ENCODE assay signal across 13 cellular contexts in genomic region chr1:204419064-204419403, GRCh38. TPM values are rescaled to one million over a fixed set of nuclear protein-coding genes. Genes with fewer than 3 reads are reported as not detected.
DNase-seq lines count a peak whose midpoint lies in the region; ATAC-seq and TF ChIP-seq lines count a peak whose summit lies in the region.
"Had no signal": no experiment of that assay in that cellular context is flagged by ENCODE, and none has a peak within 500 bp of the region (broad histone marks: within the 10 kb centered on the region; RNA-seq: fewer than 3 reads in every experiment).

No MANE protein-coding gene starts in this region.

- ATAC-seq in Panc1 (no peak), HG03469 (IDR thresholded peaks at IDR 0.05; ENCODE audit: unreplicated experiment) (no peak), GM21360 (IDR thresholded peaks at IDR 0.05; ENCODE audit: unreplicated experiment) (no peak)
- ATAC-seq: mucosa of descending colon had no signal

- intact Hi-C loops in Calu3 (cut with micrococcal nuclease; ENCODE audit: unreplicated experiment), result no loop called here
- intact Hi-C loops in Panc1 (cut with micrococcal nuclease; ENCODE audit: unreplicated experiment), result no loop called here
- intact Hi-C loops in sigmoid colon (cut with DNase I), result no loop called here

- H3K36me3 Mint-ChIP-seq in Calu3 (ENCODE audit: insufficient read depth, unreplicated experiment), result peaks cover 18% of the 10 kb centered on the region
- H3K36me3 Mint-ChIP-seq in CD8-positive, alpha-beta memory T cell, result peaks cover 3 to 17% (median 5%) of the 10 kb centered on the region in 3 donors

- H3K4me1 Mint-ChIP-seq in Calu3 (ENCODE audit: low read depth, unreplicated experiment), result peaks cover 53% of the 10 kb centered on the region
- H3K4me1 Mint-ChIP-seq in CD8-positive, alpha-beta memory T cell, result peaks cover 9 to 31% (median 18%) of the 10 kb centered on the region in 3 donors

- CTCF ChIA-PET in Calu3 (lab: Charles Lee) (interaction anchor here (0.7 kb wide), 2 partner anchors 890 to 916 kb away, joined by 4 to 12 read pairs; no protein-coding TSS in a partner anchor), Panc1 (lab: Charles Lee) (no interaction called here)
- CTCF ChIA-PET in CD8-positive, alpha-beta memory T cell (lab: Charles Lee), result interaction anchor here (1.8 kb wide), 1 partner anchor 12 kb away, joined by 8 read pairs; no protein-coding TSS in a partner anchor

- H3K9me3 ChIP-seq in Panc1 (ENCODE audit: control insufficient read depth, insufficient read depth, low read depth, low read length) (no peaks in the 10 kb centered on the region), sigmoid colon (no peaks in the 10 kb centered on the region)
- H3K9me3 ChIP-seq in CD8-positive, alpha-beta memory T cell (ENCODE audit: low read length), result no peaks in the 10 kb centered on the region
- H3K9me3 ChIP-seq: mucosa of descending colon, upper lobe of left lung had no signal

- BruUV-seq in Calu3 (replicated peaks; lab: Mats Ljungman, UMichigan), result no TSS peak
- BruUV-seq in Panc1 (replicated peaks; lab: Mats Ljungman, UMichigan), result no TSS peak

- peak overlapping the region; percentile 97 for H3K27ac Mint-ChIP-seq in Calu3 (ENCODE audit: unreplicated experiment)
- H3K27ac Mint-ChIP-seq in CD8-positive, alpha-beta memory T cell, result peak overlapping the region in 4 of 8 donors; percentile 4 to 81 (median 10)

- H3K27me3 ChIP-seq in Panc1 (ENCODE audit: control insufficient read depth, insufficient read depth, low read length) (no peaks in the 10 kb centered on the region), sigmoid colon (no peaks in the 10 kb centered on the region)
- no peaks in the 10 kb centered on the region for H3K27me3 ChIP-seq in CD8-positive, alpha-beta memory T cell (ENCODE audit: insufficient read depth, low read length, poor library complexity, severe bottlenecking)
- H3K27me3 ChIP-seq: upper lobe of left lung had no signal

- H3K27ac ChIP-seq in Panc1 (ENCODE audit: low read length), result peak overlapping the region; percentile 96
- peak overlapping the region in 3 of 4 donors; percentile 80 to 83 (median 83) for H3K27ac ChIP-seq in sigmoid colon
- H3K27ac ChIP-seq in CD8-positive, alpha-beta memory T cell (ENCODE audit: low read depth, low read length), result no peak overlapping the region

- TF ChIP-seq POLR2A in sigmoid colon (IDR thresholded peaks at IDR 0.05), result no peak

- no peaks in the 10 kb centered on the region for H3K9me3 Mint-ChIP-seq in Calu3 (ENCODE audit: low read depth, unreplicated experiment)
- no peaks in the 10 kb centered on the region for H3K9me3 Mint-ChIP-seq in CD8-positive, alpha-beta memory T cell

- DNase-seq in Calu3 (peak; percentile 23), Panc1 (ENCODE audit: low read depth, low spot score) (no peak), fibroblast of the aortic adventitia (ENCODE audit: low read depth) (peak; percentile 45), sigmoid colon (no peak), putamen (ENCODE audit: low spot score) (no peak)
- no peak for DNase-seq in CD8-positive, alpha-beta memory T cell
- DNase-seq: activated CD4-positive, alpha-beta T cell treated with anti-CD3 and anti-CD28 coated beads, Interleukin-2, amount 50 U/mL, for 48 hours; mucosa of descending colon; SHP77 treated with DMSO at 0.1 percent for 48 hours; stimulated activated CD4-positive, alpha-beta T cell treated with anti-CD3 and anti-CD28 coated beads, Interleukin-4, amount 100 ng/mL, for 4 hours; upper lobe of left lung had no signal

- no peaks in the 10 kb centered on the region for H3K27me3 Mint-ChIP-seq in Calu3 (ENCODE audit: unreplicated experiment)
- H3K27me3 Mint-ChIP-seq in CD8-positive, alpha-beta memory T cell, result no peaks in the 10 kb centered on the region

- in situ Hi-C loops in Panc1 (cut with HindIII; ENCODE audit: low pct_unique_long_range_greater_than_20kb, low sequenced_read_pairs), result no loop called here

- POLR2A ChIA-PET in Panc1 (lab: Charles Lee), result no interaction called here
- POLR2A ChIA-PET in CD8-positive, alpha-beta memory T cell (lab: Charles Lee), result interaction anchor here (0.7 kb wide), 1 partner anchor 36 kb away, joined by 3 read pairs; no protein-coding TSS in a partner anchor

- H3K4me3 ChIP-seq in Panc1 (ENCODE audit: low read depth in 2 of 2, low read length in 2 of 2) (no peak overlapping the region), fibroblast of the aortic adventitia (ENCODE audit: low read depth, low read length) (no peak overlapping the region), sigmoid colon (no peak overlapping the region)
- H3K4me3 ChIP-seq in CD8-positive, alpha-beta memory T cell (ENCODE audit: low read length), result no peak overlapping the region
- H3K4me3 ChIP-seq: mucosa of descending colon, upper lobe of left lung had no signal

- peak overlapping the region; percentile 6 for H3K4me3 Mint-ChIP-seq in Calu3 (ENCODE audit: low read depth, unreplicated experiment)
- H3K4me3 Mint-ChIP-seq in CD8-positive, alpha-beta memory T cell, result peak overlapping the region in 1 of 7 donors; percentile 4

- no peak for TF ChIP-seq EP300 in sigmoid colon (IDR thresholded peaks at IDR 0.05)

- peaks cover 43% of the 10 kb centered on the region for H3K4me1 ChIP-seq in Panc1 (ENCODE audit: control insufficient read depth, insufficient read depth, low read length)
- peaks cover 0 to 43% (median 37%) of the 10 kb centered on the region in 4 donors for H3K4me1 ChIP-seq in sigmoid colon
- H3K4me1 ChIP-seq in CD8-positive, alpha-beta memory T cell (ENCODE audit: insufficient read depth, low read length), result no peaks in the 10 kb centered on the region

- no peak for TF ChIP-seq CTCF in Calu3 (IDR thresholded peaks at IDR 0.05; ENCODE audit: unreplicated experiment)
- no peak for TF ChIP-seq CTCF in Panc1 (IDR thresholded peaks at IDR 0.05)
- TF ChIP-seq CTCF in fibroblast of the aortic adventitia (IDR thresholded peaks at IDR 0.05; ENCODE audit: insufficient read depth, low read length), result no peak
- TF ChIP-seq CTCF in sigmoid colon (IDR thresholded peaks at IDR 0.05), result no peak

- H3K36me3 ChIP-seq in Panc1 (ENCODE audit: control insufficient read depth, insufficient read depth, low read length), result no peaks in the 10 kb centered on the region
- H3K36me3 ChIP-seq in sigmoid colon, result peaks cover 0 to 28% (median 2%) of the 10 kb centered on the region in 4 donors
- no peaks in the 10 kb centered on the region for H3K36me3 ChIP-seq in CD8-positive, alpha-beta memory T cell (ENCODE audit: insufficient read depth, low read length)

RNA-seq across cellular contexts. Expression of gene PPP1R15B, which starts 7.4 kb away (rescaled TPM):
- total RNA-seq in Calu3 (2022) (65.2 and 68.8 TPM in 2 replicates), Panc1 (2021; ENCODE audit: unreplicated experiment) (51.1 TPM), fibroblast of the aortic adventitia (ENCODE audit: low replicate concordance) (20.0 and 30.3 TPM in 2 replicates), sigmoid colon (10 to 100 TPM; 40.0 to 44.7 (median 42.9) TPM)
- polyA plus RNA-seq in Panc1 (2012; ENCODE audit: insufficient read length), result 14.8 TPM
- 10 to 100 TPM in 1 of 3 donors, 1 to 10 TPM in 2; 9.0 to 31.3 (median 9.5) TPM for polyA plus RNA-seq in sigmoid colon
- 10 to 100 TPM; 80.4 to 82.7 TPM for total RNA-seq in CD8-positive, alpha-beta memory T cell
- polyA plus RNA-seq in CD8-positive, alpha-beta memory T cell, result 22.3 TPM

RNA-seq across cellular contexts. Expression of gene PLEKHA6, which starts 59.3 kb away (rescaled TPM):
- total RNA-seq in Calu3 (2022) (94.9 and 101 TPM in 2 replicates), Panc1 (2021; ENCODE audit: unreplicated experiment) (5.5 TPM), fibroblast of the aortic adventitia (ENCODE audit: low replicate concordance) (3.6 and 5.1 TPM in 2 replicates), sigmoid colon (10 to 100 TPM in 1 of 4 donors, 1 to 10 TPM in 3; 5.6 to 15.0 (median 8.5) TPM)
- 0.53 TPM for polyA plus RNA-seq in Panc1 (2012; ENCODE audit: insufficient read length)
- 10 to 100 TPM; 22.2 to 58.7 (median 40.5) TPM for polyA plus RNA-seq in sigmoid colon
- under 1 TPM; 0.09 to 0.13 TPM for total RNA-seq in CD8-positive, alpha-beta memory T cell
- polyA plus RNA-seq in CD8-positive, alpha-beta memory T cell, result not detected

Comparison
In these comparisons a context has a peak if more than half of its experiments do, and no peak if none do; other contexts are left out.
1. DNase-seq: peak in Calu3 (single experiment) and fibroblast of the aortic adventitia (single experiment); none in Panc1 (single experiment), sigmoid colon (single experiment), CD8-positive, alpha-beta memory T cell (0 of 5) and putamen (single experiment).